Comparison of ENCODE assay signal across 8 cellular contexts in the genomic region with DNA sequence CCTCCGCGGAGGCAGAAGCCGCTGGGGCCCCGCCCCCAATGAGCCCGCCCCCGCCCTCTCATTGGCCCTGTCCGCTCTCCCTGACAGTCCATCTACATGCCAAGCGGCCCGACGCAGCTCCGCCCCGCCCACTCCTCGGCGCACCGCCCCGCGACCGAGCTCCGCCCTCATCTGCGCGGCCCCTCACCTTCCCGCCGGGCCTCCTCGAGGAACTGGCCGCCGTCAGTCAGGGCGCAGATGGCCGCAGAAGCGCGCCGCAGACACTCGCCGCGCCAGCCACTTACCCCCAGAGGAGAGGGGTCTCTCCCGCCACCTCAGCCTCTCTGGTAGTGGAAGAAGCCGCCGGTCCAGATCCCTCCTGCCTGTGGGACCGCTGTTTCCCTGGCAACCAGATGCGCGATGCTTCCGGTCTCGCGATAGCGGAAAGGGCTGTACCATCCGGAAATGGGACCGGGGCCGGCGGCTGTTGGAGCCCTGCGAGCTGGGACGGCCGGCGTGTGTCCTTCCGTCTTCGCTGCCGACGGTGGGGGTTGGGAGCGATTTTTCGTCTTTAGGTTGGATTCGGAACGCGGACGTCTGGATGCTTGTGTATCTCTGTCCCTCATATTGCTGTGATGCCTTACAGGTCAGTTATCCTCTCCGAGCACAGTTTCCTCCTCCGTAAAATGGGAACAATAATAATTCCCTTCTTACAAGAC. TPM values are rescaled to one million over a fixed set of nuclear protein-coding genes. Genes with fewer than 3 reads are reported as not detected.
DNase-seq lines count a peak whose midpoint lies in the region; ATAC-seq and TF ChIP-seq lines count a peak whose summit lies in the region.

A gene (minus strand): TSS at position 401 of the 698 bp plus-strand sequence. CDS start 6,317 bp downstream, outside the sequence.

- H3K4me3 ChIP-seq in LNCaP clone FGC (ENCODE audit: low read depth, low read length) (peak within 1 kb of the TSS; percentile 78), fibroblast of pulmonary artery (replicated peaks; ENCODE audit: low read depth, low read length) (peak within 1 kb of the TSS; percentile 84)

- ATAC-seq in stimulated activated naive CD8-positive, alpha-beta T cell treated with anti-CD3 and anti-CD28 coated beads, Interleukin-15, Interleukin-2, amounts not matched to agents 100 U/mL and 50 U/mL, for 24 hours, result peak; percentile 99

- H3K4me3 Mint-ChIP-seq in nephron, result peak within 1 kb of the TSS; percentile 82 to 87 (median 86)

- H3K27ac Mint-ChIP-seq in nephron, result peak within 1 kb of the TSS; percentile 2 to 47 (median 23)

- H3K36me3 Mint-ChIP-seq in nephron (ENCODE audit: low read depth), result no peaks in the 10 kb centered on the region

- TF ChIP-seq CTCF in LNCaP clone FGC (IDR thresholded peaks at IDR 0.05; ENCODE audit: control insufficient read depth, extremely low read depth, insufficient read depth) (no peak), fibroblast of pulmonary artery (IDR thresholded peaks at IDR 0.05; ENCODE audit: low read length, missing control alignments) (no peak), nephron (IDR thresholded peaks at IDR 0.05; ENCODE audit: unreplicated experiment in 3 of 3) (no peak)

- peaks cover 24% of the 10 kb centered on the region for H3K4me1 Mint-ChIP-seq in nephron

- peaks cover 3% of the 10 kb centered on the region for H3K9me3 Mint-ChIP-seq in nephron

- H3K27me3 Mint-ChIP-seq in nephron (ENCODE audit: low read depth), result peaks cover 9% of the 10 kb centered on the region

- DNase-seq in EL, result peak; percentile 97
- peak; percentile 95 for DNase-seq in H4 (ENCODE audit: low spot score)
- peak; percentile 91 for DNase-seq in LNCaP clone FGC (ENCODE audit: low read depth)
- peak; percentile 95 for DNase-seq in RPMI8226
- DNase-seq in activated T-helper 9 cell treated with anti-CD3 and anti-CD28 coated beads, Interleukin-2, amount 50 U/mL, for 16 hours (ENCODE audit: low read depth), result peak; percentile 91
- peak; percentile 97 for DNase-seq in fibroblast of pulmonary artery (ENCODE audit: low read depth)
- DNase-seq in stimulated activated naive CD8-positive, alpha-beta T cell treated with anti-CD3 and anti-CD28 coated beads, Interleukin-15, Interleukin-2, amounts not matched to agents 100 U/mL and 50 U/mL, for 24 hours, result peak; percentile 95

RNA-seq across cellular contexts. Expression of the gene that starts here (rescaled TPM):
- 1.0 and 1.3 TPM in 2 replicates for total RNA-seq in H4 (2014; rRNA removed; shearing (Covaris generic))

Comparison
In these comparisons a context has a peak if more than half of its experiments do, and no peak if none do; other contexts are left out.
1. Peak in every context shown above with its lines: DNase-seq, ATAC-seq and H3K4me3 ChIP-seq.